1 cellular context compared by ENCODE assay signal in genomic region chr6:135630789-135631376, GRCh38.
TF ChIP-seq lines count a peak whose summit lies in the region.

No MANE protein-coding gene starts in this region.

TF ChIP-seq in H1, 55 proteins besides CTCF, POLR2A, EP300 and RAD21:
- no peak for TF ChIP-seq FOSL1 (IDR thresholded peaks at IDR 0.05; ENCODE audit: insufficient read depth, low read depth, low read length)
- 0 out of 2 replicates have a peak, but pooled peaks have one; percentile 12 for TF ChIP-seq E2F6 (IDR thresholded peaks at IDR 0.05)
